In genomic region chr11:93498099-93499040, GRCh38 we compare ENCODE assay signal across 13 cellular contexts. TPM values are rescaled to one million over a fixed set of nuclear protein-coding genes. Genes with fewer than 3 reads are reported as not detected.
A peak's percentile ranks its signal among the peaks of the same experiment; 100 is the strongest.
DNase-seq lines count a peak whose midpoint lies in the region; ATAC-seq, FAIRE-seq and TF ChIP-seq lines count a peak whose summit lies in the region.
"Had no signal": no experiment of that assay in that cellular context is flagged by ENCODE, and none has a peak within 500 bp of the region (broad histone marks: within the 10 kb centered on the region; RNA-seq: fewer than 3 reads in every experiment).

No MANE protein-coding gene starts in this region.

- no peaks in the 10 kb centered on the region for H3K27me3 Mint-ChIP-seq in natural killer cell (ENCODE audit: low read depth in 2 of 2)

- H3K27me3 ChIP-seq in brain microvascular endothelial cell (replicated peaks) = no peaks in the 10 kb centered on the region

- in situ Hi-C loops in brain microvascular endothelial cell (cut with HindIII; ENCODE audit: low pct_ligation_motif_present, low sequenced_read_pairs) = no loop called here

- peaks cover 0 to 2% of the 10 kb centered on the region in 2 donors for H3K9me3 Mint-ChIP-seq in activated naive CD4-positive, alpha-beta T cell treated with anti-CD3 and anti-CD28 coated beads, Interleukin-2, amount 50 U/mL, for 72 hours
- H3K9me3 Mint-ChIP-seq in natural killer cell = no peaks in the 10 kb centered on the region
- H3K9me3 Mint-ChIP-seq: activated T-cell treated with anti-CD3 and anti-CD28 coated beads, Interleukin-2, amount 50 U/mL, for 4 hours had no signal

- no peak overlapping the region for H3K27ac ChIP-seq in brain microvascular endothelial cell

- FAIRE-seq in HTR-8/SVneo (lab: Jason Lieb, UNC) = no peak
- FAIRE-seq: frontal cortex had no signal

- H3K27ac Mint-ChIP-seq in activated naive CD4-positive, alpha-beta T cell treated with anti-CD3 and anti-CD28 coated beads, Interleukin-2, amount 50 U/mL, for 72 hours = no peak overlapping the region
- no peak overlapping the region for H3K27ac Mint-ChIP-seq in natural killer cell

- no peak overlapping the region for H3K4me3 ChIP-seq in brain microvascular endothelial cell (ENCODE audit: low read depth, low read length)
- H3K4me3 ChIP-seq: lung had no signal

- peaks cover 0 to 5% of the 10 kb centered on the region in 2 donors for H3K36me3 Mint-ChIP-seq in activated naive CD4-positive, alpha-beta T cell treated with anti-CD3 and anti-CD28 coated beads, Interleukin-2, amount 50 U/mL, for 72 hours
- H3K36me3 Mint-ChIP-seq in natural killer cell = no peaks in the 10 kb centered on the region

- no peaks in the 10 kb centered on the region for H3K4me1 Mint-ChIP-seq in natural killer cell

- intact Hi-C loops in natural killer cell (cut with micrococcal nuclease) = no loop called here

- DNase-seq in AG20443 (ENCODE audit: low spot score) = peak; percentile 29
- DNase-seq in HTR-8/SVneo (ENCODE audit: insufficient read length, low spot score) = peak; percentile 53
- peak; percentile 37 for DNase-seq in brain microvascular endothelial cell
- peak; percentile 76 for DNase-seq in kidney tubule cell (ENCODE audit: low spot score)
- DNase-seq in NCI-H510A (lab: John Stamatoyannopoulos, UW) = no peak
- no peak for DNase-seq in activated naive CD4-positive, alpha-beta T cell treated with anti-CD3 and anti-CD28 coated beads, Interleukin-2, amount 50 U/mL, for 72 hours (ENCODE audit: low spot score in 2 of 2)
- no peak for DNase-seq in natural killer cell
- DNase-seq in DMS153 (lab: John Stamatoyannopoulos, UW) = no peak
- DNase-seq: activated T-cell treated with anti-CD3 and anti-CD28 coated beads, Interleukin-2, amount 50 U/mL, for 4 hours; NCI-H2227 treated with DMSO at 0.1 percent for 48 hours; SHP77 treated with DMSO at 0.1 percent for 48 hours had no signal

- no peak for ATAC-seq in activated naive CD4-positive, alpha-beta T cell treated with anti-CD3 and anti-CD28 coated beads, Interleukin-2, amount 50 U/mL, for 72 hours
- no peak for ATAC-seq in natural killer cell
- ATAC-seq: activated T-cell treated with anti-CD3 and anti-CD28 coated beads, Interleukin-2, amount 50 U/mL, for 4 hours had no signal

- H3K36me3 ChIP-seq in brain microvascular endothelial cell (replicated peaks) = no peaks in the 10 kb centered on the region

- no peak overlapping the region for H3K4me3 Mint-ChIP-seq in natural killer cell
- H3K4me3 Mint-ChIP-seq: activated T-cell treated with anti-CD3 and anti-CD28 coated beads, Interleukin-2, amount 50 U/mL, for 4 hours had no signal

- TF ChIP-seq CTCF in brain microvascular endothelial cell (IDR thresholded peaks at IDR 0.05; ENCODE audit: low read depth, low read length, missing control alignments) = no peak
- no peak for TF ChIP-seq CTCF in natural killer cell (IDR thresholded peaks at IDR 0.05)

RNA-seq across cellular contexts. Expression of gene SMCO4, which starts 44.8 kb away (rescaled TPM):
- total RNA-seq in activated naive CD4-positive, alpha-beta T cell treated with anti-CD3 and anti-CD28 coated beads, Interleukin-2, amount 50 U/mL, for 72 hours = 10 to 100 TPM; 11.9 to 18.5 TPM
- 1 to 10 TPM; 2.7 to 4.6 (median 3.6) TPM for total RNA-seq in natural killer cell

Comparison
In these comparisons a context has a peak if more than half of its experiments do, and no peak if none do; other contexts are left out.
1. DNase-seq: peak in AG20443 (single experiment), HTR-8/SVneo (single experiment), brain microvascular endothelial cell (single experiment) and kidney tubule cell (single experiment); none in NCI-H510A (single experiment), activated naive CD4-positive, alpha-beta T cell treated with anti-CD3 and anti-CD28 coated beads, Interleukin-2, amount 50 U/mL, for 72 hours (0 of 2), natural killer cell (single experiment) and DMS153 (single experiment).